1 cellular context compared by ENCODE assay signal in genomic region chr4:39255266-39255665, GRCh38.
TF ChIP-seq lines count a peak whose summit lies in the region.

No MANE protein-coding gene starts in this region.

TF ChIP-seq in K562, 482 proteins besides CTCF, POLR2A, EP300 and RAD21 (continued from another document):
- TF ChIP-seq E2F8 (IDR thresholded peaks at IDR 0.05; ENCODE audit: low read depth, partially characterized antibody) (no peak), ZMIZ1 (IDR thresholded peaks at IDR 0.05; ENCODE audit: low read depth in 2 of 2, low read length in 2 of 2) (no peak), STAT5B (CRISPR knock-in tag; IDR thresholded peaks at IDR 0.05) (no peak), AFF1 (IDR thresholded peaks at IDR 0.05; ENCODE audit: low read depth in 1 of 2, partially characterized antibody in 2 of 2) (no peak), MXD1 (CRISPR knock-in tag; IDR thresholded peaks at IDR 0.05; ENCODE audit: borderline replicate concordance, poor library complexity, severe bottlenecking) (no peak), PCBP1 (IDR thresholded peaks at IDR 0.05; ENCODE audit: low read depth, low read length, poor library complexity, severe bottlenecking) (no peak), CTCFL (IDR thresholded peaks at IDR 0.05; ENCODE audit: borderline replicate concordance, insufficient read depth, low read depth, low read length, poor library complexity, severe bottlenecking) (peak; percentile 17), ZFPM2 (CRISPR knock-in tag; IDR thresholded peaks at IDR 0.05) (no peak), RNF219 (CRISPR knock-in tag; IDR thresholded peaks at IDR 0.05) (no peak), ZNF174 (CRISPR knock-in tag; IDR thresholded peaks at IDR 0.05) (no peak), ZNF133 (CRISPR knock-in tag; IDR thresholded peaks at IDR 0.05) (no peak), HNRNPL (IDR thresholded peaks at IDR 0.05; ENCODE audit: low read depth, low read length) (no peak), FIP1L1 (IDR thresholded peaks at IDR 0.05; ENCODE audit: low read depth, low read length, poor library complexity, severe bottlenecking) (no peak), SMARCA4 (IDR thresholded peaks at IDR 0.05) (0 out of 2 replicates have a peak, but pooled peaks have one; percentile 21), BRD4 (IDR thresholded peaks at IDR 0.05) (no peak), FOXK2 (conservative IDR thresholded peaks at IDR 0.05 in 1 of 2, IDR thresholded peaks at IDR 0.05 in 1 of 2; ENCODE audit: low read depth in 2 of 2) (peak; percentile 44 to 59; a peak in 2 of 4 replicates), ZNF444 (CRISPR knock-in tag; IDR thresholded peaks at IDR 0.05) (no peak)
